ENCODE assay signal across 36 cellular contexts in genomic region chr2:147569426-147569825, GRCh38.
"Had no signal": no experiment of that assay in that cellular context is flagged by ENCODE, and none has a peak within 500 bp of the region (broad histone marks: within the 10 kb centered on the region; RNA-seq: fewer than 3 reads in every experiment).

No MANE protein-coding gene starts in this region.

- H3K4me3 Mint-ChIP-seq: activated B cell treated with CpG ODN at 0.5 μM for 24 hours; activated CD8-positive, alpha-beta memory T cell treated with anti-CD3 and anti-CD28 coated beads, Interleukin-2, amount 10 ng/mL, durations not matched to agents 7 days and 5 days; activated CD8-positive, alpha-beta T cell treated with anti-CD3 and anti-CD28 coated beads, Interleukin-2, amount 10 ng/mL, durations not matched to agents 7 days and 5 days; activated naive CD4-positive, alpha-beta T cell treated with anti-CD3 and anti-CD28 coated beads for 36 hours; activated naive CD4-positive, alpha-beta T cell treated with anti-CD3 and anti-CD28 coated beads, Interleukin-2, amount 50 U/mL, for 24 hours; activated naive CD8-positive, alpha-beta T cell treated with anti-CD3 and anti-CD28 coated beads for 36 hours; activated naive CD8-positive, alpha-beta T cell treated with anti-CD3 and anti-CD28 coated beads, Interleukin-2, amount 50 U/mL, for 24 hours; activated T-helper 1 cell treated with anti-CD3 and anti-CD28 coated beads, Interleukin-12 subunit alpha, Interleukin-12 subunit beta, Interleukin-2, Interleukin-4 antibody, amounts not matched to agents 30 ng/mL and 10 ng/mL and 1 ng/mL, durations not matched to agents 14 hours and 24 hours and 36 hours; T-helper 17 cell; T-helper 2 cell treated with Interferon-gamma antibody and Interleukin-4, amounts not matched to agents 5 μg/mL and 100 μg/mL, for 36 hours had no signal

- H3K4me1 ChIP-seq: adrenal gland, body of pancreas, colonic mucosa, esophagus muscularis mucosa had no signal

- H3K27me3 Mint-ChIP-seq: activated B cell treated with CpG ODN at 0.5 μM for 24 hours; activated CD8-positive, alpha-beta memory T cell treated with anti-CD3 and anti-CD28 coated beads, Interleukin-2, amount 10 ng/mL, durations not matched to agents 7 days and 5 days; activated naive CD4-positive, alpha-beta T cell treated with anti-CD3 and anti-CD28 coated beads, Interleukin-2, amount 50 U/mL, for 24 hours; activated naive CD8-positive, alpha-beta T cell treated with anti-CD3 and anti-CD28 coated beads for 36 hours; activated naive CD8-positive, alpha-beta T cell treated with anti-CD3 and anti-CD28 coated beads, Interleukin-2, amount 50 U/mL, for 24 hours; T-helper 17 cell had no signal

- H3K36me3 Mint-ChIP-seq: activated CD8-positive, alpha-beta memory T cell treated with anti-CD3 and anti-CD28 coated beads, Interleukin-2, amount 10 ng/mL, durations not matched to agents 7 days and 5 days; activated naive CD4-positive, alpha-beta T cell treated with anti-CD3 and anti-CD28 coated beads, Interleukin-2, amount 50 U/mL, for 24 hours; activated naive CD8-positive, alpha-beta T cell treated with anti-CD3 and anti-CD28 coated beads for 36 hours had no signal

- H3K27me3 ChIP-seq: adrenal gland, body of pancreas, cardiac muscle cell, colonic mucosa, esophagus muscularis mucosa had no signal

- H3K4me1 Mint-ChIP-seq: activated B cell treated with CpG ODN at 0.5 μM for 24 hours; activated CD8-positive, alpha-beta memory T cell treated with anti-CD3 and anti-CD28 coated beads, Interleukin-2, amount 10 ng/mL, durations not matched to agents 7 days and 5 days; activated naive CD4-positive, alpha-beta T cell treated with anti-CD3 and anti-CD28 coated beads, Interleukin-2, amount 50 U/mL, for 24 hours; activated naive CD8-positive, alpha-beta T cell treated with anti-CD3 and anti-CD28 coated beads for 36 hours; activated naive CD8-positive, alpha-beta T cell treated with anti-CD3 and anti-CD28 coated beads, Interleukin-2, amount 50 U/mL, for 24 hours; T-helper 17 cell had no signal

- H3K4me3 ChIP-seq: adrenal gland, body of pancreas, cardiac muscle cell, colonic mucosa, esophagus muscularis mucosa had no signal

- H3K27ac ChIP-seq: adrenal gland, body of pancreas, cardiac muscle cell, colonic mucosa, esophagus muscularis mucosa, WERI-Rb-1 had no signal

- H3K36me3 ChIP-seq: adrenal gland, cardiac muscle cell, colonic mucosa, esophagus muscularis mucosa, WERI-Rb-1 had no signal

- DNase-seq: activated B cell treated with CpG ODN at 0.5 μM for 24 hours; activated CD4-positive, alpha-beta T cell treated with anti-CD3 and anti-CD28 coated beads for 48 hours; activated CD4-positive, alpha-beta T cell treated with anti-CD3 and anti-CD28 coated beads, Interleukin-2, amount 50 U/mL, for 1 hour; activated CD4-positive, alpha-beta T cell treated with anti-CD3 and anti-CD28 coated beads, Interleukin-2, amount 50 U/mL, for 48 hours; activated CD8-positive, alpha-beta memory T cell treated with anti-CD3 and anti-CD28 coated beads, Interleukin-2, amount 10 ng/mL, durations not matched to agents 7 days and 5 days; activated CD8-positive, alpha-beta memory T cell treated with anti-CD3 and anti-CD28 coated beads, Interleukin-2, amount 50 U/mL, for 4 hours; activated CD8-positive, alpha-beta T cell treated with anti-CD3 and anti-CD28 coated beads, Interleukin-2, amount 10 ng/mL, durations not matched to agents 7 days and 5 days; activated effector memory CD4-positive, alpha-beta T cell treated with anti-CD3 and anti-CD28 coated beads, Interleukin-2, amount 50 U/mL, for 16 hours; activated naive CD4-positive, alpha-beta T cell treated with anti-CD3 and anti-CD28 coated beads for 36 hours; activated naive CD8-positive, alpha-beta T cell treated with anti-CD3 and anti-CD28 coated beads for 36 hours; activated naive CD8-positive, alpha-beta T cell treated with anti-CD3 and anti-CD28 coated beads, Interleukin-2, amount 50 U/mL, for 24 hours; activated T-cell treated with anti-CD3 and anti-CD28 coated beads, Interleukin-2, amount 50 U/mL, for 1 hour; activated T-cell treated with anti-CD3 and anti-CD28 coated beads, Interleukin-2, amount 50 U/mL, for 48 hours; adrenal gland; amygdala; aorta; body of pancreas; central memory CD4-positive, alpha-beta T cell; cerebellar nuclear complex; colonic mucosa; effector CD8-positive, alpha-beta T cell; erythroblast; head of caudate nucleus; T-helper 1 cell; T-helper 17 cell; T1000; WERI-Rb-1 had no signal

- FAIRE-seq: endothelial cell of umbilical vein, frontal cortex had no signal

- H3K9me3 ChIP-seq: adrenal gland, colonic mucosa had no signal

- H3K9me3 Mint-ChIP-seq: activated B cell treated with CpG ODN at 0.5 μM for 24 hours; activated naive CD4-positive, alpha-beta T cell treated with anti-CD3 and anti-CD28 coated beads, Interleukin-2, amount 50 U/mL, for 24 hours; activated naive CD8-positive, alpha-beta T cell treated with anti-CD3 and anti-CD28 coated beads for 36 hours had no signal

- H3K27ac Mint-ChIP-seq: activated B cell treated with CpG ODN at 0.5 μM for 24 hours; activated CD8-positive, alpha-beta memory T cell treated with anti-CD3 and anti-CD28 coated beads, Interleukin-2, amount 10 ng/mL, durations not matched to agents 7 days and 5 days; activated CD8-positive, alpha-beta T cell treated with anti-CD3 and anti-CD28 coated beads, Interleukin-2, amount 10 ng/mL, durations not matched to agents 7 days and 5 days; activated naive CD4-positive, alpha-beta T cell treated with anti-CD3 and anti-CD28 coated beads for 36 hours; activated naive CD4-positive, alpha-beta T cell treated with anti-CD3 and anti-CD28 coated beads, Interleukin-2, amount 50 U/mL, for 24 hours; activated naive CD8-positive, alpha-beta T cell treated with anti-CD3 and anti-CD28 coated beads for 36 hours; activated naive CD8-positive, alpha-beta T cell treated with anti-CD3 and anti-CD28 coated beads, Interleukin-2, amount 50 U/mL, for 24 hours; activated T-helper 1 cell treated with anti-CD3 and anti-CD28 coated beads, Interleukin-12 subunit alpha, Interleukin-12 subunit beta, Interleukin-2, Interleukin-4 antibody, amounts not matched to agents 30 ng/mL and 10 ng/mL and 1 ng/mL, durations not matched to agents 14 hours and 24 hours and 36 hours; activated T-helper 2 cell treated with anti-CD3 and anti-CD28 coated beads, Interferon-gamma antibody, Interleukin-2, Interleukin-4, amounts not matched to agents 10 μg/mL and 5 μg/mL and 100 μg/mL, durations not matched to agents 14 hours and 24 hours and 36 hours; T-helper 17 cell; T-helper 2 cell treated with Interferon-gamma antibody and Interleukin-4, amounts not matched to agents 5 μg/mL and 100 μg/mL, for 36 hours had no signal

- ATAC-seq: activated CD4-positive, CD25-positive, alpha-beta regulatory T cell treated with anti-CD3 and anti-CD28 coated beads, Interleukin-2, amount 50 U/mL, for 24 hours; activated CD8-positive, alpha-beta memory T cell treated with anti-CD3 and anti-CD28 coated beads, Interleukin-2, amount 10 ng/mL, durations not matched to agents 7 days and 5 days; activated CD8-positive, alpha-beta T cell treated with anti-CD3 and anti-CD28 coated beads, Interleukin-2, amount 10 ng/mL, durations not matched to agents 7 days and 5 days; activated naive CD8-positive, alpha-beta T cell treated with anti-CD3 and anti-CD28 coated beads, Interleukin-2, amount 50 U/mL, for 24 hours; body of pancreas; T-helper 17 cell had no signal
